In genomic region chr19:2675892-2676291, GRCh38 we compare ENCODE assay signal across 1 cellular context.
TF ChIP-seq lines count a peak whose summit lies in the region.

No MANE protein-coding gene starts in this region.

TF ChIP-seq in GM23338, 12 proteins besides CTCF, POLR2A, EP300 and RAD21 (continued from another document):
- no peak for TF ChIP-seq ZNF462 (CRISPR knock-in tag; IDR thresholded peaks at IDR 0.05)
- no peak for TF ChIP-seq REST (IDR thresholded peaks at IDR 0.05; ENCODE audit: unreplicated experiment)
